ENCODE assay signal across 13 cellular contexts in genomic region chr4:167020410-167020809, GRCh38.
DNase-seq lines count a peak whose midpoint lies in the region; ATAC-seq, FAIRE-seq and TF ChIP-seq lines count a peak whose summit lies in the region.
"Had no signal": no experiment of that assay in that cellular context is flagged by ENCODE, and none has a peak within 500 bp of the region (broad histone marks: within the 10 kb centered on the region; RNA-seq: fewer than 3 reads in every experiment).

No MANE protein-coding gene starts in this region.

- H4K20me1 ChIP-seq in SK-N-SH (ENCODE audit: insufficient read depth): no peaks in the 10 kb centered on the region
- H4K20me1 ChIP-seq in keratinocyte (ENCODE audit: control insufficient read depth, extremely low read depth, insufficient read depth, low read length): no peaks in the 10 kb centered on the region

- POLR2A ChIA-PET in SK-N-SH (lab: Yijun Ruan, JAX): no interaction called here

- H3K9ac ChIP-seq in SK-N-SH (no peak overlapping the region), keratinocyte (ENCODE audit: control insufficient read depth, extremely low read depth, insufficient read depth, low read length) (no peak overlapping the region)

- no peaks in the 10 kb centered on the region for H3K9me2 ChIP-seq in SK-N-SH

- no peaks in the 10 kb centered on the region for H3K4me1 ChIP-seq in SK-N-SH (ENCODE audit: control insufficient read depth in 1 of 2, insufficient read depth in 2 of 2, low read depth in 1 of 2, low read length in 1 of 2)
- peaks cover 2% of the 10 kb centered on the region for H3K4me1 ChIP-seq in keratinocyte (ENCODE audit: control insufficient read depth, extremely low read depth, insufficient read depth, low read length)

- TF ChIP-seq EP300 in SK-N-SH (IDR thresholded peaks at IDR 0.05; ENCODE audit: borderline replicate concordance in 1 of 2, low read depth in 1 of 2, low read length in 1 of 2): no peak

- peak; percentile 23; the same call in 1 of the 2 replicates for TF ChIP-seq RAD21 in SK-N-SH (IDR thresholded peaks at IDR 0.05; ENCODE audit: low read length)

- WGBS in SK-N-SH (ENCODE audit: low lambda C conversion rate): 0% methylated on average over 1 of the region's 1 CpG

- H2AFZ ChIP-seq in SK-N-SH (ENCODE audit: low read depth): no peak overlapping the region
- H2AFZ ChIP-seq in keratinocyte (ENCODE audit: control insufficient read depth, low read length): no peak overlapping the region

- no peaks in the 10 kb centered on the region for H3K36me3 ChIP-seq in SK-N-SH (replicated peaks in 1 of 2; ENCODE audit: control insufficient read depth in 1 of 2, insufficient read depth in 2 of 2, low read length in 1 of 2)
- H3K36me3 ChIP-seq in keratinocyte (ENCODE audit: control insufficient read depth in 2 of 2, extremely low read depth in 1 of 2, insufficient read depth in 2 of 2, low read length in 2 of 2): no peaks in the 10 kb centered on the region

- TF ChIP-seq CTCF in GM12865 (IDR thresholded peaks at IDR 0.05; ENCODE audit: insufficient read depth, low read depth, low read length, missing control alignments) (peak; percentile 25), SK-N-SH (IDR thresholded peaks at IDR 0.05) (no peak; the same call in 1 of the 2 replicates), keratinocyte (optimal IDR thresholded peaks at IDR 0.05 in 1 of 3, IDR thresholded peaks at IDR 0.05 in 1 of 3, conservative IDR thresholded peaks at IDR 0.05 in 1 of 3; ENCODE audit: extremely low read depth in 1 of 3, insufficient read depth in 2 of 3, low read length in 3 of 3) (peak; percentile 16 to 45 (median 18))

- H3F3A ChIP-seq in SK-N-SH (replicated peaks; ENCODE audit: insufficient read depth): peaks cover 2% of the 10 kb centered on the region

- no peaks in the 10 kb centered on the region for H3K27me3 ChIP-seq in SK-N-SH (ENCODE audit: insufficient read depth)
- H3K27me3 ChIP-seq in keratinocyte (ENCODE audit: control insufficient read depth, extremely low read depth, insufficient read depth, low read length): no peaks in the 10 kb centered on the region

- CTCF ChIA-PET in SK-N-SH (lab: Yijun Ruan, JAX): interaction anchor here (0.6 to 1.0 kb wide), 3 partner anchors 270 to 985 kb away, joined by 3 to 5 read pairs (median 4); no protein-coding TSS in a partner anchor

- H3K9me3 ChIP-seq in SK-N-SH (no peaks in the 10 kb centered on the region), keratinocyte (ENCODE audit: control insufficient read depth, low read depth, low read length) (no peaks in the 10 kb centered on the region)

- H3K79me2 ChIP-seq in SK-N-SH (ENCODE audit: insufficient read depth) (no peaks in the 10 kb centered on the region), keratinocyte (ENCODE audit: control insufficient read depth, insufficient read depth, low read length) (no peaks in the 10 kb centered on the region)

- no peak overlapping the region for H3K27ac ChIP-seq in SK-N-SH (ENCODE audit: low read depth in 2 of 2, low read length in 1 of 2)
- no peak overlapping the region for H3K27ac ChIP-seq in keratinocyte (ENCODE audit: control insufficient read depth, insufficient read depth, low read length)
- H3K27ac ChIP-seq: HL-60 had no signal

- FAIRE-seq in keratinocyte (lab: Jason Lieb, UNC): no peak
- FAIRE-seq: urothelium cell line had no signal

- no peaks in the 10 kb centered on the region for H3K9me1 ChIP-seq in keratinocyte (ENCODE audit: control insufficient read depth, extremely low read depth, insufficient read depth, low read length)

- dilution Hi-C loops in keratinocyte (cut with MboI; ENCODE audit: extremely low pct_ligation_motif_present, low sequenced_read_pairs): loop anchor here (25.0 kb wide), 1 partner anchor 267 kb away; no protein-coding TSS in a partner anchor

- H3K4me3 ChIP-seq in GM12865 (ENCODE audit: low read depth, low read length) (no peak overlapping the region), SK-N-SH (ENCODE audit: low read depth in 2 of 2, low read length in 1 of 2) (no peak overlapping the region), keratinocyte (ENCODE audit: control insufficient read depth in 2 of 3, extremely low read depth in 1 of 3, insufficient read depth in 2 of 3, low read depth in 1 of 3, low read length in 3 of 3) (no peak overlapping the region)

- DNase-seq in GM12865 (ENCODE audit: low read depth): peak; percentile 30
- DNase-seq in SK-N-SH: no peak
- no peak for DNase-seq in keratinocyte (ENCODE audit: low read depth, low spot score)
- no peak for DNase-seq in NCI-H1092 (lab: John Stamatoyannopoulos, UW)
- DNase-seq in DMS79 (lab: John Stamatoyannopoulos, UW): no peak
- DNase-seq in putamen (ENCODE audit: low spot score): no peak
- no peak for DNase-seq in NCI-H2227 (lab: John Stamatoyannopoulos, UW; ENCODE audit: unreplicated experiment)
- DNase-seq: activated CD4-positive, alpha-beta T cell treated with anti-CD3 and anti-CD28 coated beads for 1 hour; activated naive CD8-positive, alpha-beta T cell treated with anti-CD3 and anti-CD28 coated beads, Interleukin-2, amount 10 ng/mL, durations not matched to agents 7 days and 5 days; NCI-H524 treated with DMSO at 0.1 percent for 48 hours had no signal

- H3K4me2 ChIP-seq in SK-N-SH (no peak overlapping the region), keratinocyte (ENCODE audit: control insufficient read depth, extremely low read depth, insufficient read depth, low read depth, low read length) (no peak overlapping the region)

- peak; percentile 45 for ATAC-seq in HG02642 (IDR thresholded peaks at IDR 0.05; ENCODE audit: poor library complexity, unreplicated experiment)

TF ChIP-seq in SK-N-SH, 30 proteins besides CTCF, POLR2A, EP300 and RAD21:
- TF ChIP-seq TCF12 (IDR thresholded peaks at IDR 0.05) (no peak), FOXM1 (IDR thresholded peaks at IDR 0.05; ENCODE audit: low read depth) (no peak), MAX (IDR thresholded peaks at IDR 0.05; ENCODE audit: low read depth) (no peak), NFIC (IDR thresholded peaks at IDR 0.05; ENCODE audit: borderline replicate concordance) (no peak), MEF2A (IDR thresholded peaks at IDR 0.05; ENCODE audit: borderline replicate concordance, low read depth) (no peak), RCOR1 (IDR thresholded peaks at IDR 0.05; ENCODE audit: low read length) (no peak)
